13 cellular contexts compared by ENCODE assay signal in genomic region chr22:29143848-29144785, GRCh38.
A peak's percentile ranks its signal among the peaks of the same experiment; 100 is the strongest.
DNase-seq lines count a peak whose midpoint lies in the region; ATAC-seq and TF ChIP-seq lines count a peak whose summit lies in the region.
"Had no signal": no experiment of that assay in that cellular context is flagged by ENCODE, and none has a peak within 500 bp of the region (broad histone marks: within the 10 kb centered on the region; RNA-seq: fewer than 3 reads in every experiment).

No MANE protein-coding gene starts in this region.

- DNase-seq in NCI-H1417 (lab: John Stamatoyannopoulos, UW) (peak; percentile 4 to 56 (median 26)), NCI-H1417 treated with DMSO at 0.1 percent for 48 hours (lab: John Stamatoyannopoulos, UW) (no peak), NCI-H2107 (lab: John Stamatoyannopoulos, UW) (peak; percentile 28), WTC11 (ENCODE audit: low spot score) (no peak), gastrocnemius medialis (peak; percentile 33 to 63), SIG-M5 treated with dmso at 0.1 percent for 504 hours (lab: John Stamatoyannopoulos, UW; ENCODE audit: unreplicated experiment) (no peak), activated gamma-delta T cell (lab: John Stamatoyannopoulos, UW) (no peak), ureter (ENCODE audit: low spot score) (no peak)
- DNase-seq: 8988T; activated CD4-positive, alpha-beta T cell treated with anti-CD3 and anti-CD28 coated beads for 36 hours; nucleus accumbens had no signal

- H3K27me3 ChIP-seq in gastrocnemius medialis: no peaks in the 10 kb centered on the region
- H3K27me3 ChIP-seq: ascending aorta had no signal

- H3K27me3 Mint-ChIP-seq in WTC11 (ENCODE audit: low read depth): no peaks in the 10 kb centered on the region
- H3K27me3 Mint-ChIP-seq: activated CD4-positive, alpha-beta T cell treated with anti-CD3 and anti-CD28 coated beads for 36 hours had no signal

- no peak for TF ChIP-seq CTCF in WTC11 (IDR thresholded peaks at IDR 0.05)
- TF ChIP-seq CTCF in gastrocnemius medialis (IDR thresholded peaks at IDR 0.05 in 4 of 5, conservative IDR thresholded peaks at IDR 0.05 in 1 of 5): no peak

- CTCF ChIA-PET in WTC11 (lab: Charles Lee): interaction anchor here (0.6 to 7.8 kb wide), 2 partner anchors 11 to 339 kb away, joined by 4 to 66 read pairs; no protein-coding TSS in a partner anchor

- H3K4me3 Mint-ChIP-seq in WTC11: no peak overlapping the region
- H3K4me3 Mint-ChIP-seq: activated CD4-positive, alpha-beta T cell treated with anti-CD3 and anti-CD28 coated beads for 36 hours; memory B cell had no signal

- H3K9me3 Mint-ChIP-seq in WTC11: no peaks in the 10 kb centered on the region
- H3K9me3 Mint-ChIP-seq: memory B cell had no signal

- TF ChIP-seq POLR2A in gastrocnemius medialis (IDR thresholded peaks at IDR 0.05): no peak

- no peaks in the 10 kb centered on the region; the same call in 1 of the 2 replicates for H3K36me3 Mint-ChIP-seq in WTC11
- H3K36me3 Mint-ChIP-seq: memory B cell had no signal

- peaks cover 31% of the 10 kb centered on the region for H3K4me1 Mint-ChIP-seq in WTC11
- H3K4me1 Mint-ChIP-seq: activated CD4-positive, alpha-beta T cell treated with anti-CD3 and anti-CD28 coated beads for 36 hours; memory B cell had no signal

- no peak for ATAC-seq in WTC11
- peak; percentile 34 to 55 for ATAC-seq in gastrocnemius medialis
- ATAC-seq: activated CD4-positive, alpha-beta T cell treated with anti-CD3 and anti-CD28 coated beads for 36 hours had no signal

- peaks cover 0 to 16% of the 10 kb centered on the region in 2 donors for H3K36me3 ChIP-seq in gastrocnemius medialis

- H3K4me3 ChIP-seq in gastrocnemius medialis: peak overlapping the region in 1 of 4 donors; percentile 19
- H3K4me3 ChIP-seq: ascending aorta had no signal

- peak overlapping the region; percentile 82 to 96 (median 90) for H3K27ac ChIP-seq in gastrocnemius medialis
- H3K27ac ChIP-seq: ascending aorta had no signal

- POLR2A ChIA-PET in WTC11 (lab: Charles Lee): no interaction called here

- H3K4me1 ChIP-seq in gastrocnemius medialis: peaks cover 54 to 57% of the 10 kb centered on the region in 2 donors
- H3K4me1 ChIP-seq: ascending aorta had no signal

- in situ Hi-C loops in gastrocnemius medialis (cut with MboI; ENCODE audit: low sequenced_read_pairs in 4 of 4): loop anchor here in 1 of 4 donors (5.0 kb wide), 1 partner anchor 67 kb away; no protein-coding TSS in a partner anchor

- no peaks in the 10 kb centered on the region for H3K9me3 ChIP-seq in gastrocnemius medialis
- H3K9me3 ChIP-seq: ascending aorta had no signal

- H3K27ac Mint-ChIP-seq in WTC11: peak overlapping the region; percentile 65; the same call in 1 of the 2 replicates
- H3K27ac Mint-ChIP-seq: activated CD4-positive, alpha-beta T cell treated with anti-CD3 and anti-CD28 coated beads for 36 hours; memory B cell had no signal

- intact Hi-C loops in gastrocnemius medialis (cut with DNase I; ENCODE audit: low total_unique reads): no loop called here

TF ChIP-seq in WTC11, 78 proteins besides CTCF, POLR2A, EP300 and RAD21:
- TF ChIP-seq NR2C2 (CRISPR knock-in tag; IDR thresholded peaks at IDR 0.05) (no peak), NR3C1 (CRISPR knock-in tag; conservative IDR thresholded peaks at IDR 0.05; ENCODE audit: low read depth) (no peak), IRF2 (CRISPR knock-in tag; IDR thresholded peaks at IDR 0.05; ENCODE audit: borderline replicate concordance, low read depth) (no peak), NFYB (CRISPR knock-in tag; conservative IDR thresholded peaks at IDR 0.05; ENCODE audit: low read depth) (no peak), ZNF138 (CRISPR knock-in tag; conservative IDR thresholded peaks at IDR 0.05) (no peak), ZMAT4 (CRISPR knock-in tag; IDR thresholded peaks at IDR 0.05) (no peak), E2F4 (CRISPR knock-in tag; IDR thresholded peaks at IDR 0.05; ENCODE audit: borderline replicate concordance, low read depth) (no peak), RORB (CRISPR knock-in tag; IDR thresholded peaks at IDR 0.05) (no peak), E2F1 (CRISPR knock-in tag; IDR thresholded peaks at IDR 0.05) (no peak), CREM (CRISPR knock-in tag; IDR thresholded peaks at IDR 0.05) (no peak), AR (CRISPR knock-in tag; IDR thresholded peaks at IDR 0.05) (no peak), CREB1 (CRISPR knock-in tag; IDR thresholded peaks at IDR 0.05) (no peak), ZNF396 (CRISPR knock-in tag; IDR thresholded peaks at IDR 0.05; ENCODE audit: borderline replicate concordance) (no peak), MAX (CRISPR knock-in tag; IDR thresholded peaks at IDR 0.05) (no peak), ZNF423 (CRISPR knock-in tag; IDR thresholded peaks at IDR 0.05) (no peak), MXD4 (CRISPR knock-in tag; IDR thresholded peaks at IDR 0.05; ENCODE audit: borderline replicate concordance) (no peak)
TF ChIP-seq in WTC11: peak in this region for 0.

Comparison
In these comparisons a context has a peak if more than half of its experiments do, and no peak if none do; other contexts are left out.
1. DNase-seq: peak in NCI-H1417 (3 of 3), NCI-H2107 (single experiment) and gastrocnemius medialis (2 of 2); none in NCI-H1417 treated with DMSO at 0.1 percent for 48 hours (single experiment), WTC11 (single experiment), SIG-M5 treated with dmso at 0.1 percent for 504 hours (single experiment), activated gamma-delta T cell (single experiment) and ureter (single experiment).